26 cellular contexts compared by ENCODE assay signal in genomic region chr3:66778107-66778506, GRCh38.
"Had no signal": no experiment of that assay in that cellular context is flagged by ENCODE, and none has a peak within 500 bp of the region (broad histone marks: within the 10 kb centered on the region; RNA-seq: fewer than 3 reads in every experiment).

No MANE protein-coding gene starts in this region.

- H3K4me3 Mint-ChIP-seq: activated CD4-positive, alpha-beta memory T cell treated with anti-CD3 and anti-CD28 coated beads, Interleukin-2, amount 10 ng/mL, durations not matched to agents 7 days and 5 days; activated CD4-positive, alpha-beta T cell treated with anti-CD3 and anti-CD28 coated beads, Interleukin-2, amount 10 ng/mL, durations not matched to agents 7 days and 5 days; activated naive CD4-positive, alpha-beta T cell treated with anti-CD3 and anti-CD28 coated beads, Interleukin-2, amount 10 ng/mL, durations not matched to agents 7 days and 5 days; activated naive CD8-positive, alpha-beta T cell treated with anti-CD3 and anti-CD28 coated beads, Interleukin-2, amount 10 ng/mL, durations not matched to agents 7 days and 5 days; activated T-cell treated with anti-CD3 and anti-CD28 coated beads, Interleukin-2, amount 50 U/mL, for 24 hours; brain had no signal

- H3K36me3 Mint-ChIP-seq: activated naive CD4-positive, alpha-beta T cell treated with anti-CD3 and anti-CD28 coated beads, Interleukin-2, amount 10 ng/mL, durations not matched to agents 7 days and 5 days; activated naive CD4-positive, alpha-beta T cell treated with anti-CD3 and anti-CD28 coated beads, Interleukin-2, amount 50 U/mL, for 72 hours; activated naive CD8-positive, alpha-beta T cell treated with anti-CD3 and anti-CD28 coated beads, Interleukin-2, amount 10 ng/mL, durations not matched to agents 7 days and 5 days; brain had no signal

- H3K27ac Mint-ChIP-seq: activated CD4-positive, alpha-beta memory T cell treated with anti-CD3 and anti-CD28 coated beads, Interleukin-2, amount 10 ng/mL, durations not matched to agents 7 days and 5 days; activated CD4-positive, alpha-beta T cell treated with anti-CD3 and anti-CD28 coated beads, Interleukin-2, amount 10 ng/mL, durations not matched to agents 7 days and 5 days; activated naive CD4-positive, alpha-beta T cell treated with anti-CD3 and anti-CD28 coated beads, Interleukin-2, amount 10 ng/mL, durations not matched to agents 7 days and 5 days; activated naive CD4-positive, alpha-beta T cell treated with anti-CD3 and anti-CD28 coated beads, Interleukin-2, amount 50 U/mL, for 72 hours; activated naive CD8-positive, alpha-beta T cell treated with anti-CD3 and anti-CD28 coated beads, Interleukin-2, amount 10 ng/mL, durations not matched to agents 7 days and 5 days; activated T-cell treated with anti-CD3 and anti-CD28 coated beads, Interleukin-2, amount 50 U/mL, for 24 hours; activated T-cell treated with anti-CD3 and anti-CD28 coated beads, Interleukin-2, amount 50 U/mL, for 72 hours; brain had no signal

- H3K27ac ChIP-seq: ascending aorta, breast epithelium, cardiac muscle cell, colonic mucosa, epithelial cell of prostate, esophagus squamous epithelium, gastroesophageal sphincter had no signal

- H3K4me3 ChIP-seq: ascending aorta, breast epithelium, cardiac muscle cell, colonic mucosa, esophagus squamous epithelium, gastroesophageal sphincter had no signal

- H3K4me1 Mint-ChIP-seq: activated CD4-positive, alpha-beta T cell treated with anti-CD3 and anti-CD28 coated beads, Interleukin-2, amount 10 ng/mL, durations not matched to agents 7 days and 5 days; activated naive CD4-positive, alpha-beta T cell treated with anti-CD3 and anti-CD28 coated beads, Interleukin-2, amount 10 ng/mL, durations not matched to agents 7 days and 5 days; activated naive CD8-positive, alpha-beta T cell treated with anti-CD3 and anti-CD28 coated beads, Interleukin-2, amount 10 ng/mL, durations not matched to agents 7 days and 5 days; brain had no signal

- H3K4me1 ChIP-seq: ascending aorta, breast epithelium, colonic mucosa, esophagus squamous epithelium, gastroesophageal sphincter had no signal

- H3K36me3 ChIP-seq: ascending aorta, breast epithelium, cardiac muscle cell, colonic mucosa, esophagus squamous epithelium, gastroesophageal sphincter had no signal

- ATAC-seq: gastroesophageal sphincter had no signal

- H3K9me3 Mint-ChIP-seq: activated CD4-positive, alpha-beta memory T cell treated with anti-CD3 and anti-CD28 coated beads, Interleukin-2, amount 10 ng/mL, durations not matched to agents 7 days and 5 days; activated CD4-positive, alpha-beta T cell treated with anti-CD3 and anti-CD28 coated beads, Interleukin-2, amount 10 ng/mL, durations not matched to agents 7 days and 5 days; activated naive CD4-positive, alpha-beta T cell treated with anti-CD3 and anti-CD28 coated beads, Interleukin-2, amount 10 ng/mL, durations not matched to agents 7 days and 5 days; activated naive CD4-positive, alpha-beta T cell treated with anti-CD3 and anti-CD28 coated beads, Interleukin-2, amount 50 U/mL, for 72 hours; activated naive CD8-positive, alpha-beta T cell treated with anti-CD3 and anti-CD28 coated beads, Interleukin-2, amount 10 ng/mL, durations not matched to agents 7 days and 5 days; activated T-cell treated with anti-CD3 and anti-CD28 coated beads, Interleukin-2, amount 50 U/mL, for 24 hours; activated T-cell treated with anti-CD3 and anti-CD28 coated beads, Interleukin-2, amount 50 U/mL, for 72 hours had no signal

- DNase-seq: activated CD4-positive, alpha-beta memory T cell treated with anti-CD3 and anti-CD28 coated beads, Interleukin-2, amount 10 ng/mL, durations not matched to agents 7 days and 5 days; activated CD4-positive, alpha-beta T cell treated with anti-CD3 and anti-CD28 coated beads for 1 hour; activated CD4-positive, alpha-beta T cell treated with anti-CD3 and anti-CD28 coated beads for 4 hours; activated CD4-positive, alpha-beta T cell treated with anti-CD3 and anti-CD28 coated beads, Interleukin-2, amount 10 ng/mL, durations not matched to agents 7 days and 5 days; activated CD4-positive, alpha-beta T cell treated with anti-CD3 and anti-CD28 coated beads, Interleukin-2, amount 50 U/mL, for 4 hours; activated CD8-positive, alpha-beta memory T cell treated with anti-CD3 and anti-CD28 coated beads, Interleukin-2, amount 50 U/mL, for 48 hours; activated gamma-delta T cell; activated naive CD4-positive, alpha-beta T cell; activated naive CD4-positive, alpha-beta T cell treated with anti-CD3 and anti-CD28 coated beads, Interleukin-2, amount 10 ng/mL, durations not matched to agents 7 days and 5 days; activated naive CD8-positive, alpha-beta T cell treated with anti-CD3 and anti-CD28 coated beads, Interleukin-2, amount 10 ng/mL, durations not matched to agents 7 days and 5 days; activated T-cell treated with anti-CD3 and anti-CD28 coated beads for 4 hours; activated T-cell treated with anti-CD3 and anti-CD28 coated beads, Interleukin-2, amount 50 U/mL, for 24 hours; activated T-cell treated with anti-CD3 and anti-CD28 coated beads, Interleukin-2, amount 50 U/mL, for 72 hours; central memory CD4-positive, alpha-beta T cell; cerebellar nuclear complex; colonic mucosa; effector CD8-positive, alpha-beta T cell; esophagus squamous epithelium; foreskin melanocyte had no signal

- H3K27me3 Mint-ChIP-seq: activated CD4-positive, alpha-beta memory T cell treated with anti-CD3 and anti-CD28 coated beads, Interleukin-2, amount 10 ng/mL, durations not matched to agents 7 days and 5 days; activated naive CD4-positive, alpha-beta T cell treated with anti-CD3 and anti-CD28 coated beads, Interleukin-2, amount 10 ng/mL, durations not matched to agents 7 days and 5 days; brain had no signal

- H3K9me3 ChIP-seq: ascending aorta, breast epithelium, colonic mucosa, esophagus squamous epithelium, gastroesophageal sphincter had no signal

- H3K27me3 ChIP-seq: ascending aorta, breast epithelium, cardiac muscle cell, colonic mucosa, gastroesophageal sphincter had no signal
